25 cellular contexts compared by ENCODE assay signal in the genomic region with DNA sequence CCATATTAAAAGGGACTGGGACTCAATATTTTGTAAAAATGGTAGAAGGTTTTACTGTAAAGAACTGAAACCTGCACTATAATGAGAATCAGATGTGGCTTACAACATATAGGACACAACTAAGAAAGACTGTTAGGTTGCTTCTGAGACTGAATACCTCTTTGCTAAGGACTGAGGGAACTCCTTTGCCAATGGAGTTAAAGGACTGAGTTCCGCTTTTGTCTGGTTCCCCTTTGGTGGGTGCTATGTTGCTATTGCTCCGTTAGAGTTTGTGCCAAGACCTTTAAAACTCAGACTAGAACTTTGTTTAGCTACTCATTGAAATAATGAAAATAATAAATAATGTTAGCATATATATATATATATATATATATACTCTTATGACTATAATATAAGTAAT.
"Had no signal": no experiment of that assay in that cellular context is flagged by ENCODE, and none has a peak within 500 bp of the region (broad histone marks: within the 10 kb centered on the region; RNA-seq: fewer than 3 reads in every experiment).

No MANE protein-coding gene starts in this region.

- H3K27ac ChIP-seq: coronary artery, esophagus squamous epithelium, heart right ventricle, left lung, neural progenitor cell, psoas muscle, sigmoid colon, stomach, tibial artery, vagina had no signal

- H2AFZ ChIP-seq: neural progenitor cell had no signal

- DNase-seq: dermis blood vessel endothelial cell; effector memory CD4-positive, alpha-beta T cell; erythroblast; esophagus squamous epithelium; foreskin melanocyte; glutamatergic neuron; heart right ventricle; hippocampal formation; left cardiac atrium; left lung; mesenchymal stem cell; midbrain; naive thymus-derived CD4-positive, alpha-beta T cell; psoas muscle; right cardiac atrium; sigmoid colon; stimulated activated CD4-positive, alpha-beta T cell treated with anti-CD3 and anti-CD28 coated beads, Interleukin-2, amount 100 ng/mL, for 24 hours; stimulated activated CD4-positive, alpha-beta T cell treated with anti-CD3 and anti-CD28 coated beads, Interleukin-4, amount 100 ng/mL, for 24 hours; stimulated activated naive CD4-positive, alpha-beta T cell treated with Interleukin-2 at 50 U/mL for 16 hours; stomach; tibial artery had no signal

- H3K9ac ChIP-seq: neural progenitor cell had no signal

- H3K36me3 ChIP-seq: esophagus squamous epithelium, heart right ventricle, left lung, neural progenitor cell, sigmoid colon, stomach, tibial artery, vagina had no signal

- ATAC-seq: heart right ventricle; left cardiac atrium; left lung; naive thymus-derived CD4-positive, alpha-beta T cell; psoas muscle; right cardiac atrium; stimulated activated effector memory CD8-positive, alpha-beta T cell treated with anti-CD3 and anti-CD28 coated beads, Interleukin-12 subunit alpha, Interleukin-12 subunit beta, amount 100 ng/mL, for 72 hours had no signal

- H3K9me3 ChIP-seq: esophagus squamous epithelium, heart right ventricle, left lung, psoas muscle, sigmoid colon, stomach, tibial artery, vagina had no signal

- H3K4me3 ChIP-seq: coronary artery, esophagus squamous epithelium, heart right ventricle, left lung, neural progenitor cell, psoas muscle, sigmoid colon, stomach, tibial artery, vagina had no signal

- H3K27me3 ChIP-seq: esophagus squamous epithelium, heart right ventricle, left lung, neural progenitor cell, sigmoid colon, stomach, tibial artery, vagina had no signal

- H3K4me2 ChIP-seq: neural progenitor cell had no signal
